Comparison of ENCODE assay signal across 8 cellular contexts in the genomic region with DNA sequence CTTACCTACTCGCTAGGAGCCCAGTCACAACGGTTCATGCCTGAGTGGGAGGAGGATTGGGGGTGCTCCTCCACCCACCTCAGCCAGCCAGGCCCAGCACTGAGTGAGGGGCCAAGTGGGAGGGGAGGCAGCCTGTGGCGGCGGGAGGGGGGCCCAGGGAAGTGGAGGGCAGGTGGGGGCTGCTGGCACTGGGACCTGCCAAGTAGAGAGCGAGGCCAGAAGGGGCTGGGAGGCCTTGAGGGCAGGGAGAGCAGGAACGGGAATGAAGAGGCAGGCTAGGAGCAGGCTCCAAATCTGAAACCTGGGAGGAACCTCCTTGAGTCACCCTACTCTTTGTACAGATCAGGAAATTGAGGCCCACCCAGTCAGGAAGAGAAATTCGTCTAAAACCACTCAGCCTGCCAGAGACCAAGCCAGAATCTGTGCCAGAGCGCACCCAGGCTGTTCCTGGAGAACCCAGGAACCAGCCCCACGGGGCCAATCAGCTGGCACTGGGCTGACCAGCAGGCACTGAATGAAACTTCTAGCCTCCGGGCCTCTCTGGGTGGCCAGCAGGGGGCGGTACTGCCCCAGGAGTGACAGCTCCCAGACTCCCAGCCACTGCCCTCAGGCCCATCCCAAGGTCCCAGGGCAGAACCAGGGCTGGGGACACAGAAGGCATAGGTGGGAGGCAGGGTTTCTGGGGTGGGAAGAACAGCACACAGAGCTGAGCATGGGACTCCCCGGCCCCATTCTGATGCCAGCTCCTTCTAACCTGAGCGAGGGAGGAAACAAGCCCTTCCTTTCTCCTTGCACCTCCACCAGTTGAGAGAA. TPM values are rescaled to one million over a fixed set of nuclear protein-coding genes. Genes with fewer than 3 reads are reported as not detected.
DNase-seq lines count a peak whose midpoint lies in the region; ATAC-seq and TF ChIP-seq lines count a peak whose summit lies in the region.

No MANE protein-coding gene starts in this region.

- H3K4me1 Mint-ChIP-seq in activated T-cell treated with anti-CD3 and anti-CD28 coated beads, Interleukin-2, amount 50 U/mL, for 24 hours (ENCODE audit: low read depth), result peaks cover 92% of the 10 kb centered on the region
- peaks cover 25 to 42% (median 34%) of the 10 kb centered on the region in 4 donors for H3K4me1 Mint-ChIP-seq in naive thymus-derived CD8-positive, alpha-beta T cell
- H3K4me1 Mint-ChIP-seq in stimulated activated naive CD8-positive, alpha-beta T cell treated with anti-CD3 and anti-CD28 coated beads, Interleukin-15, amount 100 ng/mL, for 72 hours, result peaks cover 99% of the 10 kb centered on the region

- H3K9me3 ChIP-seq in esophagus muscularis mucosa, result no peaks in the 10 kb centered on the region

- no peak overlapping the region for H3K4me3 Mint-ChIP-seq in activated T-cell treated with anti-CD3 and anti-CD28 coated beads, Interleukin-2, amount 50 U/mL, for 24 hours
- no peak overlapping the region for H3K4me3 Mint-ChIP-seq in naive thymus-derived CD8-positive, alpha-beta T cell
- peak overlapping the region in 1 of 2 donors; percentile 43 for H3K4me3 Mint-ChIP-seq in stimulated activated naive CD8-positive, alpha-beta T cell treated with anti-CD3 and anti-CD28 coated beads, Interleukin-15, amount 100 ng/mL, for 72 hours

- no peaks in the 10 kb centered on the region for H3K9me3 Mint-ChIP-seq in activated T-cell treated with anti-CD3 and anti-CD28 coated beads, Interleukin-2, amount 50 U/mL, for 24 hours
- H3K9me3 Mint-ChIP-seq in naive thymus-derived CD8-positive, alpha-beta T cell, result no peaks in the 10 kb centered on the region
- H3K9me3 Mint-ChIP-seq in stimulated activated naive CD8-positive, alpha-beta T cell treated with anti-CD3 and anti-CD28 coated beads, Interleukin-15, amount 100 ng/mL, for 72 hours, result no peaks in the 10 kb centered on the region

- H3K4me1 ChIP-seq in esophagus muscularis mucosa, result peaks cover 0 to 19% (median 17%) of the 10 kb centered on the region in 4 donors

- no peak overlapping the region for H3K27ac ChIP-seq in esophagus muscularis mucosa (replicated peaks in 1 of 4)

- DNase-seq in G401 (ENCODE audit: low spot score), result peak; percentile 85
- DNase-seq in HPDE6-E6E7 (ENCODE audit: extremely low spot score), result peak; percentile 85
- peak; percentile 90 for DNase-seq in OCI-M1 (lab: John Stamatoyannopoulos, UW)
- peak; percentile 86 for DNase-seq in activated T-cell treated with anti-CD3 and anti-CD28 coated beads, Interleukin-2, amount 50 U/mL, for 24 hours
- no peak for DNase-seq in esophagus muscularis mucosa (ENCODE audit: extremely low spot score)
- peak; percentile 42 to 87 (median 73) for DNase-seq in naive thymus-derived CD8-positive, alpha-beta T cell
- peak; percentile 74 to 78 for DNase-seq in stimulated activated naive CD8-positive, alpha-beta T cell treated with anti-CD3 and anti-CD28 coated beads, Interleukin-15, amount 100 ng/mL, for 72 hours

- peak; percentile 58 to 65 for ATAC-seq in naive thymus-derived CD8-positive, alpha-beta T cell
- ATAC-seq in stimulated activated naive CD8-positive, alpha-beta T cell treated with anti-CD3 and anti-CD28 coated beads, Interleukin-15, amount 100 ng/mL, for 72 hours, result peak; percentile 14
- ATAC-seq in HG03175 (IDR thresholded peaks at IDR 0.05; ENCODE audit: unreplicated experiment), result no peak

- intact Hi-C loops in esophagus muscularis mucosa (cut with DNase I), result loop anchor here (2.0 kb wide), 1 partner anchor 57 kb away; no protein-coding TSS in a partner anchor

- in situ Hi-C loops in G401 (cut with HindIII; ENCODE audit: low sequenced_read_pairs), result no loop called here

- POLR2A ChIA-PET in naive thymus-derived CD8-positive, alpha-beta T cell (lab: Charles Lee), result interaction anchor here (0.6 to 6.2 kb wide), 5 partner anchors 20 to 59 kb away, joined by 3 to 46 read pairs (median 4); no protein-coding TSS in a partner anchor

- H3K27ac Mint-ChIP-seq in activated T-cell treated with anti-CD3 and anti-CD28 coated beads, Interleukin-2, amount 50 U/mL, for 24 hours, result peak overlapping the region; percentile 96
- H3K27ac Mint-ChIP-seq in naive thymus-derived CD8-positive, alpha-beta T cell, result peak overlapping the region in 4 of 10 donors; percentile 18 to 88 (median 62)
- no peak overlapping the region for H3K27ac Mint-ChIP-seq in stimulated activated naive CD8-positive, alpha-beta T cell treated with anti-CD3 and anti-CD28 coated beads, Interleukin-15, amount 100 ng/mL, for 72 hours

- no peak overlapping the region for H3K4me3 ChIP-seq in esophagus muscularis mucosa

- H3K27me3 Mint-ChIP-seq in activated T-cell treated with anti-CD3 and anti-CD28 coated beads, Interleukin-2, amount 50 U/mL, for 24 hours, result no peaks in the 10 kb centered on the region
- no peaks in the 10 kb centered on the region for H3K27me3 Mint-ChIP-seq in naive thymus-derived CD8-positive, alpha-beta T cell
- H3K27me3 Mint-ChIP-seq in stimulated activated naive CD8-positive, alpha-beta T cell treated with anti-CD3 and anti-CD28 coated beads, Interleukin-15, amount 100 ng/mL, for 72 hours, result no peaks in the 10 kb centered on the region

- TF ChIP-seq POLR2A in esophagus muscularis mucosa (IDR thresholded peaks at IDR 0.05; ENCODE audit: low read depth), result no peak

- TF ChIP-seq EP300 in esophagus muscularis mucosa (IDR thresholded peaks at IDR 0.05), result no peak

- TF ChIP-seq CTCF in esophagus muscularis mucosa (IDR thresholded peaks at IDR 0.05), result peak; percentile 79 to 87 (median 83)

- H3K36me3 Mint-ChIP-seq in activated T-cell treated with anti-CD3 and anti-CD28 coated beads, Interleukin-2, amount 50 U/mL, for 24 hours (ENCODE audit: low read depth), result no peaks in the 10 kb centered on the region
- no peaks in the 10 kb centered on the region for H3K36me3 Mint-ChIP-seq in naive thymus-derived CD8-positive, alpha-beta T cell

- 60% methylated on average over 5 of the region's 13 CpGs for WGBS in esophagus muscularis mucosa

- peaks cover 0 to 18% (median 0%) of the 10 kb centered on the region in 4 donors for H3K27me3 ChIP-seq in esophagus muscularis mucosa

- H3K36me3 ChIP-seq in esophagus muscularis mucosa, result no peaks in the 10 kb centered on the region

RNA-seq across cellular contexts. Expression of gene CYP11A1, which starts 14.8 kb away (rescaled TPM):
- total RNA-seq in G401 (2014; rRNA removed; shearing (Covaris generic)), result not detected in 2 replicates
- 1 to 10 TPM; 1.7 to 2.5 (median 1.8) TPM for total RNA-seq in esophagus muscularis mucosa
- not detected for total RNA-seq in naive thymus-derived CD8-positive, alpha-beta T cell
- not detected for polyA plus RNA-seq in naive thymus-derived CD8-positive, alpha-beta T cell

RNA-seq across cellular contexts. Expression of gene SEMA7A, which starts 51.5 kb away (rescaled TPM):
- total RNA-seq in G401 (2014; rRNA removed; shearing (Covaris generic)), result 8.5 and 14.3 TPM in 2 replicates
- 1 to 10 TPM; 1.2 to 4.1 (median 2.7) TPM for total RNA-seq in esophagus muscularis mucosa
- total RNA-seq in naive thymus-derived CD8-positive, alpha-beta T cell, result 1 to 10 TPM; 3.2 TPM
- 1 to 10 TPM in 1 of 3 donors, under 1 TPM in 2; 0.09 to 1.7 (median 0.20) TPM for polyA plus RNA-seq in naive thymus-derived CD8-positive, alpha-beta T cell
